Comparison of ENCODE assay signal across 8 cellular contexts in the genomic region with DNA sequence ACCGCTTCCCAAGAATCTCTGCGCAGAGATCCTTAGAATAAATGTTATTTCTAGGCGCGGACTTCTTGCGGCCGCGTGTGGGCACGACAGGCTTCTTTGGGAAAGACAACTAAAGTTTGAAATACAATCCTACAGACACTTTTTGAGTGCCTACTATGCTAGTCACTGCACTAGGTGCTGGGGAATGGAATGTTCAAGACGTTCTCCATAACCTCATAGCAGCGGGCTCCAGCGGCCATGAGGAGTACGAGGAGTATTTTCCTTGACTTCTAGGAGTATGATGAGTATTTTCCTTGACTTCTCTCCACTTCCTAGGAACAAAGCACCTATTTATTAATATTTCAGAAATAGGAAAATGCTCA. TPM values are rescaled to one million over a fixed set of nuclear protein-coding genes. Genes with fewer than 3 reads are reported as not detected.
DNase-seq lines count a peak whose midpoint lies in the region; ATAC-seq and TF ChIP-seq lines count a peak whose summit lies in the region.

No MANE protein-coding gene starts in this region.

- H3K27me3 Mint-ChIP-seq in activated naive CD8-positive, alpha-beta T cell treated with anti-CD3 and anti-CD28 coated beads, Interleukin-2, amount 10 ng/mL, durations not matched to agents 7 days and 5 days, result no peaks in the 10 kb centered on the region
- peaks cover 7 to 13% of the 10 kb centered on the region in 2 donors for H3K27me3 Mint-ChIP-seq in natural killer cell treated with Interleukin-12 subunit alpha and Interleukin-12 subunit beta and Interleukin-15 and Interleukin-18, amount 100 ng/mL, for 72 hours

- peaks cover 18% of the 10 kb centered on the region for H3K4me1 Mint-ChIP-seq in activated naive CD8-positive, alpha-beta T cell treated with anti-CD3 and anti-CD28 coated beads, Interleukin-2, amount 10 ng/mL, durations not matched to agents 7 days and 5 days
- H3K4me1 Mint-ChIP-seq in natural killer cell treated with Interleukin-12 subunit alpha and Interleukin-12 subunit beta and Interleukin-15 and Interleukin-18, amount 100 ng/mL, for 72 hours (ENCODE audit: low read depth in 2 of 2), result peaks cover 15 to 17% of the 10 kb centered on the region in 2 donors

- peaks cover 7% of the 10 kb centered on the region for H3K36me3 Mint-ChIP-seq in activated naive CD8-positive, alpha-beta T cell treated with anti-CD3 and anti-CD28 coated beads, Interleukin-2, amount 10 ng/mL, durations not matched to agents 7 days and 5 days
- H3K36me3 Mint-ChIP-seq in natural killer cell treated with Interleukin-12 subunit alpha and Interleukin-12 subunit beta and Interleukin-15 and Interleukin-18, amount 100 ng/mL, for 72 hours, result no peaks in the 10 kb centered on the region

- ATAC-seq in HG02610 (IDR thresholded peaks at IDR 0.05; ENCODE audit: unreplicated experiment), result peak; percentile 6
- no peak for ATAC-seq in activated naive CD8-positive, alpha-beta T cell treated with anti-CD3 and anti-CD28 coated beads, Interleukin-2, amount 10 ng/mL, durations not matched to agents 7 days and 5 days (ENCODE audit: low read depth)
- no peak for ATAC-seq in natural killer cell treated with Interleukin-12 subunit alpha and Interleukin-12 subunit beta and Interleukin-15 and Interleukin-18, amount 100 ng/mL, for 72 hours
- no peak for ATAC-seq in HG02571 (IDR thresholded peaks at IDR 0.05; ENCODE audit: unreplicated experiment)

- TF ChIP-seq CTCF in GM12875 (IDR thresholded peaks at IDR 0.05; ENCODE audit: borderline replicate concordance, insufficient read depth, low read depth, low read length), result no peak

- H3K9me3 Mint-ChIP-seq in activated naive CD8-positive, alpha-beta T cell treated with anti-CD3 and anti-CD28 coated beads, Interleukin-2, amount 10 ng/mL, durations not matched to agents 7 days and 5 days, result peaks cover 2% of the 10 kb centered on the region
- no peaks in the 10 kb centered on the region for H3K9me3 Mint-ChIP-seq in natural killer cell treated with Interleukin-12 subunit alpha and Interleukin-12 subunit beta and Interleukin-15 and Interleukin-18, amount 100 ng/mL, for 72 hours

- H3K27ac Mint-ChIP-seq in activated naive CD8-positive, alpha-beta T cell treated with anti-CD3 and anti-CD28 coated beads, Interleukin-2, amount 10 ng/mL, durations not matched to agents 7 days and 5 days, result peak overlapping the region; percentile 99
- peak overlapping the region; percentile 88 to 94 for H3K27ac Mint-ChIP-seq in natural killer cell treated with Interleukin-12 subunit alpha and Interleukin-12 subunit beta and Interleukin-15 and Interleukin-18, amount 100 ng/mL, for 72 hours

- DNase-seq in activated naive CD8-positive, alpha-beta T cell treated with anti-CD3 and anti-CD28 coated beads, Interleukin-2, amount 10 ng/mL, durations not matched to agents 7 days and 5 days, result peak; percentile 50
- DNase-seq in natural killer cell treated with Interleukin-12 subunit alpha and Interleukin-12 subunit beta and Interleukin-15 and Interleukin-18, amount 100 ng/mL, for 72 hours (ENCODE audit: low spot score), result no peak
- DNase-seq in NCI-H2227 (lab: John Stamatoyannopoulos, UW; ENCODE audit: unreplicated experiment), result no peak
- DNase-seq in NCI-H345 treated with DMSO at 0.1 percent for 48 hours (lab: John Stamatoyannopoulos, UW; ENCODE audit: unreplicated experiment), result no peak
- no peak for DNase-seq in NCI-H2196 (lab: John Stamatoyannopoulos, UW; ENCODE audit: unreplicated experiment)

- H3K4me3 Mint-ChIP-seq in activated naive CD8-positive, alpha-beta T cell treated with anti-CD3 and anti-CD28 coated beads, Interleukin-2, amount 10 ng/mL, durations not matched to agents 7 days and 5 days, result peak overlapping the region; percentile 98
- peak overlapping the region; percentile 90 for H3K4me3 Mint-ChIP-seq in natural killer cell treated with Interleukin-12 subunit alpha and Interleukin-12 subunit beta and Interleukin-15 and Interleukin-18, amount 100 ng/mL, for 72 hours

- H3K4me3 ChIP-seq in GM12875 (ENCODE audit: low read depth, low read length), result peak overlapping the region; percentile 7

- POLR2A ChIA-PET in activated naive CD8-positive, alpha-beta T cell treated with anti-CD3 and anti-CD28 coated beads, Interleukin-2, amount 10 ng/mL, durations not matched to agents 7 days and 5 days (lab: Charles Lee), result no interaction called here

RNA-seq across cellular contexts. Expression of a gene that starts 0.6 kb away (rescaled TPM):
- total RNA-seq in activated naive CD8-positive, alpha-beta T cell treated with anti-CD3 and anti-CD28 coated beads, Interleukin-2, amount 10 ng/mL, durations not matched to agents 7 days and 5 days, result 10 to 100 TPM; 26.2 to 27.8 TPM
- 10 to 100 TPM; 22.8 to 30.6 TPM for total RNA-seq in natural killer cell treated with Interleukin-12 subunit alpha and Interleukin-12 subunit beta and Interleukin-15 and Interleukin-18, amount 100 ng/mL, for 72 hours
